1 cellular context compared by ENCODE assay signal in genomic region chr5:135535820-135536801, GRCh38.
TF ChIP-seq lines count a peak whose summit lies in the region.

A gene with protein sequence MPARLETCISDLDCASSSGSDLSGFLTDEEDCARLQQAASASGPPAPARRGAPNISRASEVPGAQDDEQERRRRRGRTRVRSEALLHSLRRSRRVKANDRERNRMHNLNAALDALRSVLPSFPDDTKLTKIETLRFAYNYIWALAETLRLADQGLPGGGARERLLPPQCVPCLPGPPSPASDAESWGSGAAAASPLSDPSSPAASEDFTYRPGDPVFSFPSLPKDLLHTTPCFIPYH (minus strand): TSS chr5:135535964. CDS start chr5:135535690, 274 bp downstream.

TF ChIP-seq in HEK293, 187 proteins besides CTCF, POLR2A, EP300 and RAD21 (continued from another document):
- TF ChIP-seq ZNF704 (tag by site-specific recombination; IDR thresholded peaks at IDR 0.05): no peak
- no peak for TF ChIP-seq ZNF510 (tag by site-specific recombination; IDR thresholded peaks at IDR 0.05; ENCODE audit: insufficient replicate concordance)
- peak; percentile 70 for TF ChIP-seq ZIC2 (tag by site-specific recombination; IDR thresholded peaks at IDR 0.05)
- TF ChIP-seq ZNF280C (tag by site-specific recombination; IDR thresholded peaks at IDR 0.05): no peak
- TF ChIP-seq YY2 (tag by site-specific recombination; IDR thresholded peaks at IDR 0.05): 0 out of 2 replicates have a peak, but pooled peaks have one; percentile 24
- TF ChIP-seq ZNF169 (tag by site-specific recombination; IDR thresholded peaks at IDR 0.05): no peak
- TF ChIP-seq GLIS1 (tag by site-specific recombination; IDR thresholded peaks at IDR 0.05): peak; percentile 84
- TF ChIP-seq ZNF184 (tag by site-specific recombination; IDR thresholded peaks at IDR 0.05): no peak
- TF ChIP-seq ZSCAN23 (tag by site-specific recombination; IDR thresholded peaks at IDR 0.05): no peak
- no peak for TF ChIP-seq ZNF19 (tag by site-specific recombination; IDR thresholded peaks at IDR 0.05; ENCODE audit: low read depth)
- TF ChIP-seq ZNF292 (tag by site-specific recombination; IDR thresholded peaks at IDR 0.05; ENCODE audit: borderline replicate concordance, low read depth): no peak
- TF ChIP-seq ZNF660 (tag by site-specific recombination; IDR thresholded peaks at IDR 0.05): no peak
- TF ChIP-seq TRIM28 (IDR thresholded peaks at IDR 0.05; ENCODE audit: borderline replicate concordance, low read length): no peak
- TF ChIP-seq ZNF366 (tag by site-specific recombination; conservative IDR thresholded peaks at IDR 0.05): no peak
- TF ChIP-seq ZNF302 (tag by site-specific recombination; IDR thresholded peaks at IDR 0.05; ENCODE audit: low read depth): no peak
- 0 out of 2 replicates have a peak, but pooled peaks have one; percentile 34 for TF ChIP-seq ZNF561 (tag by site-specific recombination; IDR thresholded peaks at IDR 0.05; ENCODE audit: borderline replicate concordance)
- TF ChIP-seq, protein P1, sequence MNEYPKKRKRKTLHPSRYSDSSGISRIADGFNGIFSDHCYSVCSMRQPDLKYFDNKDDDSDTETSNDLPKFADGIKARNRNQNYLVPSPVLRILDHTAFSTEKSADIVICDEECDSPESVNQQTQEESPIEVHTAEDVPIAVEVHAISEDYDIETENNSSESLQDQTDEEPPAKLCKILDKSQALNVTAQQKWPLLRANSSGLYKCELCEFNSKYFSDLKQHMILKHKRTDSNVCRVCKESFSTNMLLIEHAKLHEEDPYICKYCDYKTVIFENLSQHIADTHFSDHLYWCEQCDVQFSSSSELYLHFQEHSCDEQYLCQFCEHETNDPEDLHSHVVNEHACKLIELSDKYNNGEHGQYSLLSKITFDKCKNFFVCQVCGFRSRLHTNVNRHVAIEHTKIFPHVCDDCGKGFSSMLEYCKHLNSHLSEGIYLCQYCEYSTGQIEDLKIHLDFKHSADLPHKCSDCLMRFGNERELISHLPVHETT (tag by site-specific recombination; IDR thresholded peaks at IDR 0.05): no peak
- peak; percentile 53; the same call in 1 of the 2 replicates for TF ChIP-seq KLF7 (tag by site-specific recombination; IDR thresholded peaks at IDR 0.05; ENCODE audit: borderline replicate concordance)
- TF ChIP-seq ZNF747 (tag by site-specific recombination; IDR thresholded peaks at IDR 0.05): no peak
- TF ChIP-seq, protein P2, sequence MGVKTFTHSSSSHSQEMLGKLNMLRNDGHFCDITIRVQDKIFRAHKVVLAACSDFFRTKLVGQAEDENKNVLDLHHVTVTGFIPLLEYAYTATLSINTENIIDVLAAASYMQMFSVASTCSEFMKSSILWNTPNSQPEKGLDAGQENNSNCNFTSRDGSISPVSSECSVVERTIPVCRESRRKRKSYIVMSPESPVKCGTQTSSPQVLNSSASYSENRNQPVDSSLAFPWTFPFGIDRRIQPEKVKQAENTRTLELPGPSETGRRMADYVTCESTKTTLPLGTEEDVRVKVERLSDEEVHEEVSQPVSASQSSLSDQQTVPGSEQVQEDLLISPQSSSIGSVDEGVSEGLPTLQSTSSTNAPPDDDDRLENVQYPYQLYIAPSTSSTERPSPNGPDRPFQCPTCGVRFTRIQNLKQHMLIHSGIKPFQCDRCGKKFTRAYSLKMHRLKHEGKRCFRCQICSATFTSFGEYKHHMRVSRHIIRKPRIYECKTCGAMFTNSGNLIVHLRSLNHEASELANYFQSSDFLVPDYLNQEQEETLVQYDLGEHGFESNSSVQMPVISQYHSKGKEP (tag by site-specific recombination; IDR thresholded peaks at IDR 0.05): 0 out of 2 replicates have a peak, but pooled peaks have one; percentile 12
- TF ChIP-seq, protein P3, sequence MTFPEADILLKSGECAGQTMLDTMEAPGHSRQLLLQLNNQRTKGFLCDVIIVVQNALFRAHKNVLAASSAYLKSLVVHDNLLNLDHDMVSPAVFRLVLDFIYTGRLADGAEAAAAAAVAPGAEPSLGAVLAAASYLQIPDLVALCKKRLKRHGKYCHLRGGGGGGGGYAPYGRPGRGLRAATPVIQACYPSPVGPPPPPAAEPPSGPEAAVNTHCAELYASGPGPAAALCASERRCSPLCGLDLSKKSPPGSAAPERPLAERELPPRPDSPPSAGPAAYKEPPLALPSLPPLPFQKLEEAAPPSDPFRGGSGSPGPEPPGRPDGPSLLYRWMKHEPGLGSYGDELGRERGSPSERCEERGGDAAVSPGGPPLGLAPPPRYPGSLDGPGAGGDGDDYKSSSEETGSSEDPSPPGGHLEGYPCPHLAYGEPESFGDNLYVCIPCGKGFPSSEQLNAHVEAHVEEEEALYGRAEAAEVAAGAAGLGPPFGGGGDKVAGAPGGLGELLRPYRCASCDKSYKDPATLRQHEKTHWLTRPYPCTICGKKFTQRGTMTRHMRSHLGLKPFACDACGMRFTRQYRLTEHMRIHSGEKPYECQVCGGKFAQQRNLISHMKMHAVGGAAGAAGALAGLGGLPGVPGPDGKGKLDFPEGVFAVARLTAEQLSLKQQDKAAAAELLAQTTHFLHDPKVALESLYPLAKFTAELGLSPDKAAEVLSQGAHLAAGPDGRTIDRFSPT (tag by site-specific recombination; IDR thresholded peaks at IDR 0.05): peak; percentile 52; the same call in 1 of the 2 replicates
- TF ChIP-seq, protein P4, sequence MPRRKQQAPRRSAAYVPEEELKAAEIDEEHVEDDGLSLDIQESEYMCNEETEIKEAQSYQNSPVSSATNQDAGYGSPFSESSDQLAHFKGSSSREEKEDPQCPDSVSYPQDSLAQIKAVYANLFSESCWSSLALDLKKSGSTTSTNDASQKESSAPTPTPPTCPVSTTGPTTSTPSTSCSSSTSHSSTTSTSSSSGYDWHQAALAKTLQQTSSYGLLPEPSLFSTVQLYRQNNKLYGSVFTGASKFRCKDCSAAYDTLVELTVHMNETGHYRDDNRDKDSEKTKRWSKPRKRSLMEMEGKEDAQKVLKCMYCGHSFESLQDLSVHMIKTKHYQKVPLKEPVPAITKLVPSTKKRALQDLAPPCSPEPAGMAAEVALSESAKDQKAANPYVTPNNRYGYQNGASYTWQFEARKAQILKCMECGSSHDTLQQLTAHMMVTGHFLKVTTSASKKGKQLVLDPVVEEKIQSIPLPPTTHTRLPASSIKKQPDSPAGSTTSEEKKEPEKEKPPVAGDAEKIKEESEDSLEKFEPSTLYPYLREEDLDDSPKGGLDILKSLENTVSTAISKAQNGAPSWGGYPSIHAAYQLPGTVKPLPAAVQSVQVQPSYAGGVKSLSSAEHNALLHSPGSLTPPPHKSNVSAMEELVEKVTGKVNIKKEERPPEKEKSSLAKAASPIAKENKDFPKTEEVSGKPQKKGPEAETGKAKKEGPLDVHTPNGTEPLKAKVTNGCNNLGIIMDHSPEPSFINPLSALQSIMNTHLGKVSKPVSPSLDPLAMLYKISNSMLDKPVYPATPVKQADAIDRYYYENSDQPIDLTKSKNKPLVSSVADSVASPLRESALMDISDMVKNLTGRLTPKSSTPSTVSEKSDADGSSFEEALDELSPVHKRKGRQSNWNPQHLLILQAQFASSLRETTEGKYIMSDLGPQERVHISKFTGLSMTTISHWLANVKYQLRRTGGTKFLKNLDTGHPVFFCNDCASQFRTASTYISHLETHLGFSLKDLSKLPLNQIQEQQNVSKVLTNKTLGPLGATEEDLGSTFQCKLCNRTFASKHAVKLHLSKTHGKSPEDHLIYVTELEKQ (tag by site-specific recombination; IDR thresholded peaks at IDR 0.05; ENCODE audit: borderline replicate concordance): peak; percentile 5; the same call in 1 of the 2 replicates
- TF ChIP-seq, protein P5, sequence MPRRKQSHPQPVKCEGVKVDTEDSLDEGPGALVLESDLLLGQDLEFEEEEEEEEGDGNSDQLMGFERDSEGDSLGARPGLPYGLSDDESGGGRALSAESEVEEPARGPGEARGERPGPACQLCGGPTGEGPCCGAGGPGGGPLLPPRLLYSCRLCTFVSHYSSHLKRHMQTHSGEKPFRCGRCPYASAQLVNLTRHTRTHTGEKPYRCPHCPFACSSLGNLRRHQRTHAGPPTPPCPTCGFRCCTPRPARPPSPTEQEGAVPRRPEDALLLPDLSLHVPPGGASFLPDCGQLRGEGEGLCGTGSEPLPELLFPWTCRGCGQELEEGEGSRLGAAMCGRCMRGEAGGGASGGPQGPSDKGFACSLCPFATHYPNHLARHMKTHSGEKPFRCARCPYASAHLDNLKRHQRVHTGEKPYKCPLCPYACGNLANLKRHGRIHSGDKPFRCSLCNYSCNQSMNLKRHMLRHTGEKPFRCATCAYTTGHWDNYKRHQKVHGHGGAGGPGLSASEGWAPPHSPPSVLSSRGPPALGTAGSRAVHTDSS (tag by site-specific recombination; IDR thresholded peaks at IDR 0.05): 0 out of 2 replicates have a peak, but pooled peaks have one; percentile 38
- no peak; the same call in 1 of the 2 replicates for TF ChIP-seq ZNF324 (tag by site-specific recombination; IDR thresholded peaks at IDR 0.05)
- no peak for TF ChIP-seq ZNF707 (tag by site-specific recombination; IDR thresholded peaks at IDR 0.05)
- no peak for TF ChIP-seq SALL2 (tag by site-specific recombination; IDR thresholded peaks at IDR 0.05; ENCODE audit: borderline replicate concordance)
- peak; percentile 26; the same call in 1 of the 2 replicates for TF ChIP-seq FEZF1 (tag by site-specific recombination; IDR thresholded peaks at IDR 0.05)
- no peak for TF ChIP-seq ZNF610 (tag by site-specific recombination; IDR thresholded peaks at IDR 0.05; ENCODE audit: borderline replicate concordance)
- peak; percentile 99 for TF ChIP-seq KLF1 (tag by site-specific recombination; IDR thresholded peaks at IDR 0.05)
- no peak for TF ChIP-seq ZNF555 (tag by site-specific recombination; conservative IDR thresholded peaks at IDR 0.05)
- no peak for TF ChIP-seq ZSCAN16 (tag by site-specific recombination; IDR thresholded peaks at IDR 0.05)
- TF ChIP-seq ZNF335 (tag by site-specific recombination; conservative IDR thresholded peaks at IDR 0.05): peak; percentile 85
- TF ChIP-seq EGR2 (tag by site-specific recombination; IDR thresholded peaks at IDR 0.05; ENCODE audit: low read depth): peak; percentile 41; the same call in 1 of the 2 replicates
